29 cellular contexts compared by ENCODE assay signal in the genomic region with DNA sequence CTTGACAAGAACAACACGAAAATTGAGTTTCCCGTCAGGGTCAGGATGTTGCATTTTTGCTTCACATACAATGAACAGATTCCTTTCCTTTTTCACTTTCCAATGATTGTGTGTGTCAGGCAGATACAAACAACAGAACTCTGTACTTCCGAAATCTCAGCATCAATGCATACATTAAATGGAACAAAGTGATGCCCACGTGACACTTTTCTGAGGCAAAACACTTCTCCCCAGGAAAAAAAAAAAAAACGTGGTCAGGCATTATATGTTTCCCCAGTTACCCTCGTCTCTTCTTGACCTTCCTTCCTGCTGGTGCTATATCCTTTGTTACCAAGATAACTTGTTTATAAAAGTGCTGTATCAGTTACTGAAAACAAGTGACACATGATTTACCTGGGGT.
"Had no signal": no experiment of that assay in that cellular context is flagged by ENCODE, and none has a peak within 500 bp of the region (broad histone marks: within the 10 kb centered on the region; RNA-seq: fewer than 3 reads in every experiment).

No MANE protein-coding gene starts in this region.

- ATAC-seq: activated CD8-positive, alpha-beta memory T cell treated with anti-CD3 and anti-CD28 coated beads, Interleukin-2, amount 10 ng/mL, durations not matched to agents 7 days and 5 days; activated naive CD8-positive, alpha-beta T cell treated with anti-CD3 and anti-CD28 coated beads, Interleukin-2, amount 50 U/mL, for 24 hours; esophagus mucosa; gastrocnemius medialis; heart right ventricle; left lobe of liver; natural killer cell; stimulated activated effector memory CD8-positive, alpha-beta T cell treated with anti-CD3 and anti-CD28 coated beads, Interleukin-12 subunit alpha, Interleukin-12 subunit beta, amount 100 ng/mL, for 72 hours; T-helper 17 cell had no signal

- H3K27ac Mint-ChIP-seq: activated CD4-positive, alpha-beta memory T cell treated with anti-CD3 and anti-CD28 coated beads, Interleukin-2, amount 10 ng/mL, durations not matched to agents 7 days and 5 days; activated CD8-positive, alpha-beta memory T cell treated with anti-CD3 and anti-CD28 coated beads, Interleukin-2, amount 10 ng/mL, durations not matched to agents 7 days and 5 days; activated naive CD8-positive, alpha-beta T cell treated with anti-CD3 and anti-CD28 coated beads, Interleukin-2, amount 50 U/mL, for 24 hours; natural killer cell; stimulated activated effector memory CD8-positive, alpha-beta T cell treated with anti-CD3 and anti-CD28 coated beads, Interleukin-12 subunit alpha, Interleukin-12 subunit beta, amount 100 ng/mL, for 72 hours; T-helper 17 cell had no signal

- FAIRE-seq: keratinocyte, urothelium cell line had no signal

- H3K9me3 ChIP-seq: gastrocnemius medialis, heart right ventricle, right lobe of liver, stomach, suprapubic skin, tibial nerve had no signal

- H3K27me3 ChIP-seq: gastrocnemius medialis, right lobe of liver, tibial nerve had no signal

- H3K4me3 ChIP-seq: coronary artery, gastrocnemius medialis, heart right ventricle, right lobe of liver, skin epidermis, stomach, suprapubic skin, tibial nerve had no signal

- H3K9me3 Mint-ChIP-seq: activated CD4-positive, alpha-beta memory T cell treated with anti-CD3 and anti-CD28 coated beads, Interleukin-2, amount 10 ng/mL, durations not matched to agents 7 days and 5 days; activated naive CD8-positive, alpha-beta T cell treated with anti-CD3 and anti-CD28 coated beads, Interleukin-2, amount 50 U/mL, for 24 hours; natural killer cell; stimulated activated effector memory CD8-positive, alpha-beta T cell treated with anti-CD3 and anti-CD28 coated beads, Interleukin-12 subunit alpha, Interleukin-12 subunit beta, amount 100 ng/mL, for 72 hours had no signal

- DNase-seq: activated CD4-positive, alpha-beta memory T cell treated with anti-CD3 and anti-CD28 coated beads, Interleukin-2, amount 10 ng/mL, durations not matched to agents 7 days and 5 days; activated CD4-positive, alpha-beta T cell treated with anti-CD3 and anti-CD28 coated beads for 48 hours; activated CD4-positive, CD25-positive, alpha-beta regulatory T cell; activated CD8-positive, alpha-beta memory T cell treated with anti-CD3 and anti-CD28 coated beads, Interleukin-2, amount 10 ng/mL, durations not matched to agents 7 days and 5 days; activated effector memory CD4-positive, alpha-beta T cell treated with anti-CD3 and anti-CD28 coated beads, Interleukin-2, amount 50 U/mL, for 16 hours; activated naive CD4-positive, alpha-beta T cell treated with anti-CD3 and anti-CD28 coated beads, Interleukin-2, amount 50 U/mL, for 16 hours; activated naive CD8-positive, alpha-beta T cell treated with anti-CD3 and anti-CD28 coated beads, Interleukin-2, amount 50 U/mL, for 24 hours; activated T-cell treated with anti-CD3 and anti-CD28 coated beads for 4 hours; cerebellar nuclear complex; effector CD8-positive, alpha-beta T cell; gastrocnemius medialis; heart right ventricle; mammary epithelial cell; midbrain; natural killer cell; nucleus accumbens; right lobe of liver; stimulated activated CD4-positive, alpha-beta T cell treated with anti-CD3 and anti-CD28 coated beads, Interleukin-2, amount 100 ng/mL, for 24 hours; stomach; T-helper 17 cell had no signal

- H3K4me3 Mint-ChIP-seq: activated CD4-positive, alpha-beta memory T cell treated with anti-CD3 and anti-CD28 coated beads, Interleukin-2, amount 10 ng/mL, durations not matched to agents 7 days and 5 days; activated CD8-positive, alpha-beta memory T cell treated with anti-CD3 and anti-CD28 coated beads, Interleukin-2, amount 10 ng/mL, durations not matched to agents 7 days and 5 days; activated naive CD8-positive, alpha-beta T cell treated with anti-CD3 and anti-CD28 coated beads, Interleukin-2, amount 50 U/mL, for 24 hours; natural killer cell; stimulated activated effector memory CD8-positive, alpha-beta T cell treated with anti-CD3 and anti-CD28 coated beads, Interleukin-12 subunit alpha, Interleukin-12 subunit beta, amount 100 ng/mL, for 72 hours; T-helper 17 cell had no signal

- H3K36me3 Mint-ChIP-seq: activated CD8-positive, alpha-beta memory T cell treated with anti-CD3 and anti-CD28 coated beads, Interleukin-2, amount 10 ng/mL, durations not matched to agents 7 days and 5 days; natural killer cell; stimulated activated effector memory CD8-positive, alpha-beta T cell treated with anti-CD3 and anti-CD28 coated beads, Interleukin-12 subunit alpha, Interleukin-12 subunit beta, amount 100 ng/mL, for 72 hours had no signal

- H3K4me1 ChIP-seq: stomach, tibial nerve had no signal

- H3K27ac ChIP-seq: coronary artery, gastrocnemius medialis, right lobe of liver, stomach, suprapubic skin, tibial nerve had no signal

- H3K36me3 ChIP-seq: gastrocnemius medialis, heart right ventricle, right lobe of liver, stomach, suprapubic skin, tibial nerve had no signal

- H3K27me3 Mint-ChIP-seq: T-helper 17 cell had no signal
